In genomic region chr14:61568572-61569011, GRCh38 we compare ENCODE assay signal across 8 cellular contexts.
DNase-seq lines count a peak whose midpoint lies in the region; ATAC-seq lines count a peak whose summit lies in the region.

No MANE protein-coding gene starts in this region.

- no peaks in the 10 kb centered on the region for H3K36me3 ChIP-seq in iPS-15b (ENCODE audit: control insufficient read depth, insufficient read depth, low read length)

- ATAC-seq in GM18858 (IDR thresholded peaks at IDR 0.05; ENCODE audit: unreplicated experiment) (peak; percentile 81), HG02852 (IDR thresholded peaks at IDR 0.05; ENCODE audit: unreplicated experiment) (peak; percentile 81)

- peak overlapping the region; percentile 41 for H3K9ac ChIP-seq in iPS-15b (ENCODE audit: low read depth, low read length)

- H3K4me3 Mint-ChIP-seq in activated naive CD4-positive, alpha-beta T cell treated with anti-CD3 and anti-CD28 coated beads, Interleukin-2, amount 10 ng/mL, durations not matched to agents 7 days and 5 days: peak overlapping the region; percentile 42

- peaks cover 7% of the 10 kb centered on the region for H3K27me3 ChIP-seq in iPS-15b (ENCODE audit: control insufficient read depth, insufficient read depth, low read length)

- H3K4me3 ChIP-seq in iPS-15b (ENCODE audit: low read depth, low read length): peak overlapping the region; percentile 51

- peak overlapping the region; percentile 90 for H3K27ac Mint-ChIP-seq in activated naive CD4-positive, alpha-beta T cell treated with anti-CD3 and anti-CD28 coated beads, Interleukin-2, amount 10 ng/mL, durations not matched to agents 7 days and 5 days

- H3K4me1 Mint-ChIP-seq in activated naive CD4-positive, alpha-beta T cell treated with anti-CD3 and anti-CD28 coated beads, Interleukin-2, amount 10 ng/mL, durations not matched to agents 7 days and 5 days: peaks cover 68% of the 10 kb centered on the region

- CTCF ChIA-PET in activated naive CD4-positive, alpha-beta T cell treated with anti-CD3 and anti-CD28 coated beads, Interleukin-2, amount 10 ng/mL, durations not matched to agents 7 days and 5 days (lab: Charles Lee): interaction anchor here (0.9 to 1.0 kb wide), 2 partner anchors 43 to 194 kb away, joined by 3 read pairs; partner anchors contain the start of gene SNAPC1

- peaks cover 3% of the 10 kb centered on the region for H3K9me3 Mint-ChIP-seq in activated naive CD4-positive, alpha-beta T cell treated with anti-CD3 and anti-CD28 coated beads, Interleukin-2, amount 10 ng/mL, durations not matched to agents 7 days and 5 days

- DNase-seq in NCI-H526 (lab: John Stamatoyannopoulos, UW) (peak; percentile 55 to 83), HCEC 1CT (no peak), EL (no peak)
- DNase-seq in activated naive CD4-positive, alpha-beta T cell treated with anti-CD3 and anti-CD28 coated beads, Interleukin-2, amount 10 ng/mL, durations not matched to agents 7 days and 5 days: peak; percentile 73
- peak; percentile 60 for DNase-seq in stimulated activated CD4-positive, alpha-beta T cell treated with anti-CD3 and anti-CD28 coated beads, Interleukin-4, amount 100 ng/mL, for 1 hour

- H3K36me3 Mint-ChIP-seq in activated naive CD4-positive, alpha-beta T cell treated with anti-CD3 and anti-CD28 coated beads, Interleukin-2, amount 10 ng/mL, durations not matched to agents 7 days and 5 days: peaks cover 13% of the 10 kb centered on the region

- H3K4me1 ChIP-seq in iPS-15b (ENCODE audit: control insufficient read depth, insufficient read depth, low read length): peaks cover 18% of the 10 kb centered on the region

- peaks cover 10% of the 10 kb centered on the region for H3K27me3 Mint-ChIP-seq in activated naive CD4-positive, alpha-beta T cell treated with anti-CD3 and anti-CD28 coated beads, Interleukin-2, amount 10 ng/mL, durations not matched to agents 7 days and 5 days

- no peaks in the 10 kb centered on the region for H3K9me3 ChIP-seq in iPS-15b (ENCODE audit: control insufficient read depth, insufficient read depth, low read length)

Comparison
In these comparisons a context has a peak if more than half of its experiments do, and no peak if none do; other contexts are left out.
1. DNase-seq: peak in NCI-H526 (2 of 2), activated naive CD4-positive, alpha-beta T cell treated with anti-CD3 and anti-CD28 coated beads, Interleukin-2, amount 10 ng/mL, durations not matched to agents 7 days and 5 days (single experiment) and stimulated activated CD4-positive, alpha-beta T cell treated with anti-CD3 and anti-CD28 coated beads, Interleukin-4, amount 100 ng/mL, for 1 hour (single experiment); none in HCEC 1CT (single experiment) and EL (single experiment).